Comparison of ENCODE assay signal across 1 cellular context in genomic region chr19:13952154-13953020, GRCh38.
TF ChIP-seq lines count a peak whose summit lies in the region.

Gene DCAF15, plus strand, starts transcription at chr19:13952509. Its CDS starts 4 bp downstream, at chr19:13952513.

TF ChIP-seq in GM23338, 12 proteins besides CTCF, POLR2A, EP300 and RAD21 (continued from another document):
- TF ChIP-seq ZNF331 (CRISPR knock-in tag; IDR thresholded peaks at IDR 0.05; ENCODE audit: low read depth) (no peak), ZNF114 (CRISPR knock-in tag; IDR thresholded peaks at IDR 0.05) (no peak), EZH2phosphoT487 (IDR thresholded peaks at IDR 0.05; ENCODE audit: unreplicated experiment) (no peak), REST (IDR thresholded peaks at IDR 0.05; ENCODE audit: unreplicated experiment) (no peak), ZNF462 (CRISPR knock-in tag; IDR thresholded peaks at IDR 0.05) (no peak)
